Comparison of ENCODE assay signal across 9 cellular contexts in the genomic region with DNA sequence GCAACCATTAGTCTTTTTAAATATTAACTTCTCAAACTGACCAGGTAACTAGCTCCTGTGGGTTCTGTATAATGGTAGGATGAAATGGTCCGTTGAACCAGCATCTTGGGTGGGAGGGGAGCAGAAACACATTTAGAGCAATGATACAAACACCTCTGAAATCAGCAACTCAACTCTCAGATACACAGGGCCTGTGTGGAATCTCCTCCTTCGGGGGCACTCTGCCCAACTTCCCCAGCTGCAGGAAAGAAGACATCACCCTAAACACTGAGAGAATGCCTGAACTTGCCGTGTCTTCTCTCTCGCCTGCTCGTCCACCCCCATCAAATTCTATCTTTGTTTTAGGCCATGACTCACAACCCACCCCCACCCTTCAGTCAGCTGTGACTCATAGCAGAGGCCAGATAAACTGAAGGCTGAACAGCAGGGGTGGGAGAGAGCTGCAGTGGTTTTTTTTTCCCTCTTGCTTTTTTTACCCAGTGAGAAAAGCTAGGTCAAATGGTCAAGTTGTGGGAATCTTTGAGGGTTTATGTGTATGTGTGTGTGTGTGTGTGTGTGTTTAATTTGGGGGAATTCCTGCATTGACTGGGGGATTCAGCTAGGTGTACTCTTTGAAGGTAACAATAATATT.
DNase-seq lines count a peak whose midpoint lies in the region; ATAC-seq, FAIRE-seq and TF ChIP-seq lines count a peak whose summit lies in the region.
"Had no signal": no experiment of that assay in that cellular context is flagged by ENCODE, and none has a peak within 500 bp of the region (broad histone marks: within the 10 kb centered on the region; RNA-seq: fewer than 3 reads in every experiment).

No MANE protein-coding gene starts in this region.

- H3K27me3 ChIP-seq in GM06990 (replicated peaks; ENCODE audit: control insufficient read depth, insufficient read depth, low read length) (no peaks in the 10 kb centered on the region), endothelial cell of umbilical vein (ENCODE audit: control insufficient read depth in 2 of 2, insufficient read depth in 2 of 2, low read length in 2 of 2) (no peaks in the 10 kb centered on the region), testis (no peaks in the 10 kb centered on the region), spleen (replicated peaks in 1 of 7) (no peaks in the 10 kb centered on the region)
- no peaks in the 10 kb centered on the region for H3K27me3 ChIP-seq in CD4-positive, alpha-beta memory T cell (ENCODE audit: insufficient read depth, low read length)

- H3K4me3 Mint-ChIP-seq in CD4-positive, alpha-beta memory T cell, result no peak overlapping the region

- FAIRE-seq in endothelial cell of umbilical vein (lab: Jason Lieb, UNC), result peak; percentile 93

- ATAC-seq in HG02759 (IDR thresholded peaks at IDR 0.05; ENCODE audit: unreplicated experiment) (peak; percentile 82), mucosa of descending colon (peak; percentile 77)

- no peak for TF ChIP-seq POLR2A in endothelial cell of umbilical vein (IDR thresholded peaks at IDR 0.05; ENCODE audit: low read depth, low read length)
- no peak for TF ChIP-seq POLR2A in testis (IDR thresholded peaks at IDR 0.05)
- TF ChIP-seq POLR2A in spleen (IDR thresholded peaks at IDR 0.05), result no peak

- peak overlapping the region; percentile 56 for H3K27ac ChIP-seq in endothelial cell of umbilical vein (ENCODE audit: insufficient read depth, low read depth, low read length)
- no peak overlapping the region for H3K27ac ChIP-seq in CD4-positive, alpha-beta memory T cell (ENCODE audit: low read depth, low read length)
- no peak overlapping the region for H3K27ac ChIP-seq in testis
- H3K27ac ChIP-seq in spleen, result peak overlapping the region in 3 of 8 donors; percentile 14 to 28 (median 18)
- H3K27ac ChIP-seq: parathyroid adenoma had no signal

- H3K36me3 ChIP-seq in GM06990 (ENCODE audit: control insufficient read depth, insufficient read depth, low read length), result no peaks in the 10 kb centered on the region
- H3K36me3 ChIP-seq in endothelial cell of umbilical vein (ENCODE audit: control insufficient read depth in 2 of 2, extremely low read depth in 1 of 2, insufficient read depth in 2 of 2, low read length in 2 of 2), result no peaks in the 10 kb centered on the region
- H3K36me3 ChIP-seq in mucosa of descending colon (ENCODE audit: low read depth), result no peaks in the 10 kb centered on the region
- H3K36me3 ChIP-seq in CD4-positive, alpha-beta memory T cell (ENCODE audit: insufficient read depth, low read length), result no peaks in the 10 kb centered on the region
- no peaks in the 10 kb centered on the region for H3K36me3 ChIP-seq in testis (ENCODE audit: low read depth, missing control alignments)
- H3K36me3 ChIP-seq in spleen, result no peaks in the 10 kb centered on the region

- BruUV-seq in endothelial cell of umbilical vein (replicated peaks; lab: Mats Ljungman, UMichigan), result no TSS peak

- H3K4me3 ChIP-seq in GM06990 (replicated peaks; ENCODE audit: low read depth, low read length) (no peak overlapping the region), endothelial cell of umbilical vein (replicated peaks in 1 of 3; ENCODE audit: insufficient read depth in 1 of 3, low read depth in 1 of 3, low read length in 3 of 3) (no peak overlapping the region), mucosa of descending colon (no peak overlapping the region), testis (no peak overlapping the region), spleen (no peak overlapping the region)
- no peak overlapping the region for H3K4me3 ChIP-seq in CD4-positive, alpha-beta memory T cell (ENCODE audit: low read length in 2 of 2)

- H3K4me1 ChIP-seq in endothelial cell of umbilical vein (ENCODE audit: control insufficient read depth, extremely low read depth, insufficient read depth, low read length), result peaks cover 23% of the 10 kb centered on the region
- H3K4me1 ChIP-seq in mucosa of descending colon (ENCODE audit: low read depth), result no peaks in the 10 kb centered on the region
- H3K4me1 ChIP-seq in CD4-positive, alpha-beta memory T cell (ENCODE audit: insufficient read depth, low read length), result no peaks in the 10 kb centered on the region
- no peaks in the 10 kb centered on the region for H3K4me1 ChIP-seq in testis
- peaks cover 0 to 7% (median 0%) of the 10 kb centered on the region in 6 donors for H3K4me1 ChIP-seq in spleen
- H3K4me1 ChIP-seq: parathyroid adenoma had no signal

- no peaks in the 10 kb centered on the region for H3K9me1 ChIP-seq in endothelial cell of umbilical vein (replicated peaks; ENCODE audit: control insufficient read depth, extremely low read depth, insufficient read depth, low read length)

- DNase-seq in GM06990 (ENCODE audit: extremely low read depth, insufficient read length) (peak; percentile 20), NOMO-1 (lab: John Stamatoyannopoulos, UW; ENCODE audit: unreplicated experiment in 2 of 2) (peak; percentile 16 to 39), endothelial cell of umbilical vein (ENCODE audit: low read depth, low spot score) (peak; percentile 94), mucosa of descending colon (peak in 1 of 3 donors; percentile 15), testis (no peak), spleen (no peak)
- DNase-seq in CD4-positive, alpha-beta memory T cell, result no peak

- no peak overlapping the region for H3K27ac Mint-ChIP-seq in CD4-positive, alpha-beta memory T cell

- H3K9me3 Mint-ChIP-seq in CD4-positive, alpha-beta memory T cell, result peaks cover 0 to 5% (median 2%) of the 10 kb centered on the region in 8 donors

- no peaks in the 10 kb centered on the region for H4K20me1 ChIP-seq in endothelial cell of umbilical vein (replicated peaks; ENCODE audit: control insufficient read depth, extremely low read depth, insufficient read depth, low read length)

- TF ChIP-seq CTCF in GM06990 (IDR thresholded peaks at IDR 0.05; ENCODE audit: insufficient read depth, low read length, poor library complexity, severe bottlenecking) (no peak), endothelial cell of umbilical vein (IDR thresholded peaks at IDR 0.05; ENCODE audit: extremely low read depth in 1 of 2, insufficient read depth in 1 of 2, low read depth in 1 of 2, low read length in 2 of 2) (peak in 1 of 2 donors; percentile 13), mucosa of descending colon (IDR thresholded peaks at IDR 0.05) (no peak), testis (IDR thresholded peaks at IDR 0.05) (no peak), spleen (IDR thresholded peaks at IDR 0.05 in 8 of 11, conservative IDR thresholded peaks at IDR 0.05 in 3 of 11) (no peak)

- peak overlapping the region; percentile 12 for H2AFZ ChIP-seq in endothelial cell of umbilical vein (ENCODE audit: low read depth, low read length)
- H2AFZ ChIP-seq: parathyroid adenoma had no signal

- intact Hi-C loops in endothelial cell of umbilical vein (cut with micrococcal nuclease) (loop anchor here (1.0 to 10.0 kb wide), 10 partner anchors 32 to 1288 kb away; no protein-coding TSS in a partner anchor), mucosa of descending colon (cut with DNase I, micrococcal nuclease) (no loop called here), testis (cut with DNase I; ENCODE audit: low total_unique reads) (no loop called here), spleen (cut with DNase I; ENCODE audit: low total_unique reads) (no loop called here)
- intact Hi-C loops in CD4-positive, alpha-beta memory T cell (cut with micrococcal nuclease), result no loop called here

- no peaks in the 10 kb centered on the region for H3K79me2 ChIP-seq in endothelial cell of umbilical vein (ENCODE audit: control insufficient read depth, insufficient read depth, low read length)
- H3K79me2 ChIP-seq: parathyroid adenoma had no signal

- no peak overlapping the region for H3K9ac ChIP-seq in endothelial cell of umbilical vein (replicated peaks; ENCODE audit: extremely low read depth, insufficient read depth, low read length)
- H3K9ac ChIP-seq: parathyroid adenoma had no signal

- no peaks in the 10 kb centered on the region for H3K9me3 ChIP-seq in endothelial cell of umbilical vein (replicated peaks; ENCODE audit: control insufficient read depth, insufficient read depth, low read length)
- H3K9me3 ChIP-seq in mucosa of descending colon, result no peaks in the 10 kb centered on the region
- H3K9me3 ChIP-seq in CD4-positive, alpha-beta memory T cell (ENCODE audit: control insufficient read depth in 1 of 2, low read length in 2 of 2), result no peaks in the 10 kb centered on the region
- no peaks in the 10 kb centered on the region for H3K9me3 ChIP-seq in testis
- no peaks in the 10 kb centered on the region for H3K9me3 ChIP-seq in spleen

- CTCF ChIA-PET in endothelial cell of umbilical vein (lab: Charles Lee), result interaction anchor here (0.6 to 3.1 kb wide), 19 partner anchors 10 to 1650 kb away, joined by 3 to 22 read pairs (median 4); a partner anchor contains a TSS
- CTCF ChIA-PET in CD4-positive, alpha-beta memory T cell (lab: Charles Lee; ENCODE audit: partially characterized antibody), result no interaction called here

- 41 to 53% methylated on average over 5 of the region's 5 CpGs for WGBS in testis, 2 donors
- WGBS in spleen, 5 donors, result 52 to 67% (median 60%) methylated on average over 5 of the region's 5 CpGs

- dilution Hi-C loops in endothelial cell of umbilical vein (cut with MboI; ENCODE audit: extremely low pct_ligation_motif_present, low sequenced_read_pairs), result no loop called here

- peak overlapping the region; percentile 62 for H3K4me2 ChIP-seq in endothelial cell of umbilical vein (ENCODE audit: insufficient read depth, low read length)

- POLR2A ChIA-PET in endothelial cell of umbilical vein (lab: Charles Lee), result interaction anchor here (0.6 to 1.0 kb wide), 6 partner anchors 53 to 596 kb away, joined by 3 to 5 read pairs (median 3); a partner anchor contains a TSS
- POLR2A ChIA-PET in CD4-positive, alpha-beta memory T cell (lab: Charles Lee; ENCODE audit: partially characterized antibody), result no interaction called here

- H3K27me3 Mint-ChIP-seq in CD4-positive, alpha-beta memory T cell, result no peaks in the 10 kb centered on the region

- no peaks in the 10 kb centered on the region for H3K4me1 Mint-ChIP-seq in CD4-positive, alpha-beta memory T cell

- H3K36me3 Mint-ChIP-seq in CD4-positive, alpha-beta memory T cell, result no peaks in the 10 kb centered on the region

TF ChIP-seq in endothelial cell of umbilical vein, 7 proteins besides CTCF, POLR2A, EP300 and RAD21 (continues in another document):
- TF ChIP-seq FOS (IDR thresholded peaks at IDR 0.05; ENCODE audit: borderline replicate concordance, insufficient read depth, low read length) (peak; percentile 100), JUN (IDR thresholded peaks at IDR 0.05; ENCODE audit: borderline replicate concordance, insufficient read depth, insufficient read length, low read depth) (peak; percentile 97), MYC (IDR thresholded peaks at IDR 0.05; ENCODE audit: low read depth, low read length) (no peak), POLR2AphosphoS5 (IDR thresholded peaks at IDR 0.05; ENCODE audit: insufficient read depth, low read depth, low read length) (peak; percentile 84), GATA2 (IDR thresholded peaks at IDR 0.05; ENCODE audit: insufficient read depth, insufficient read length, low read depth, low read length) (peak; percentile 90)
- TF ChIP-seq, protein P1, sequence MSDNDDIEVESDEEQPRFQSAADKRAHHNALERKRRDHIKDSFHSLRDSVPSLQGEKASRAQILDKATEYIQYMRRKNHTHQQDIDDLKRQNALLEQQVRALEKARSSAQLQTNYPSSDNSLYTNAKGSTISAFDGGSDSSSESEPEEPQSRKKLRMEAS (IDR thresholded peaks at IDR 0.05; ENCODE audit: insufficient read depth, insufficient read length), result no peak

Comparison
In these comparisons a context has a peak if more than half of its experiments do, and no peak if none do; other contexts are left out.
1. DNase-seq: peak in GM06990 (single experiment), NOMO-1 (2 of 2) and endothelial cell of umbilical vein (single experiment); none in CD4-positive, alpha-beta memory T cell (0 of 5), testis (single experiment) and spleen (single experiment).